ENCODE assay signal across 31 cellular contexts in the genomic region with DNA sequence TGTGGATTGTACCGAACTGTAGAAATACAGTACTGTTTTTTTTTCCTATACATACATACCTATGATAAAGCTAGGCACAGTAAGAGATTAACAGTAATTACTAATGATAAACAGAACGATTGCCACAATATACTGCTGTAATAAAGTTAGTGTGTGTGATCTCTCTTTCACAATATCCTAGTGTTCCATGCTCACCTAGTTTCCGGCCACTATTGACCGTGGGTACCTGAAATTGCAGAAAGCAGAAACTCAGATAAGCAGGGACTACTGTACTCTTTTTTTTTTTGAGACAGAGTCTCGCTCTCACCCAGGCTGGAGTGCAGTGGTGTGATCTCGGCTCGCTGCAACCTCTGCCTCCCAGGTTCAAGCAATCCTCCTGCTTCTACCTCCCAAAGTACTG. TPM values are rescaled to one million over a fixed set of nuclear protein-coding genes. Genes with fewer than 3 reads are reported as not detected.
"Had no signal": no experiment of that assay in that cellular context is flagged by ENCODE, and none has a peak within 500 bp of the region (broad histone marks: within the 10 kb centered on the region; RNA-seq: fewer than 3 reads in every experiment).

No MANE protein-coding gene starts in this region.

- H3K27ac ChIP-seq: breast epithelium, cardiac muscle cell, colonic mucosa, esophagus muscularis mucosa, foreskin keratinocyte, heart right ventricle had no signal

- ATAC-seq: activated naive CD4-positive, alpha-beta T cell treated with anti-CD3 and anti-CD28 coated beads, Interleukin-2, amount 50 U/mL, for 72 hours; activated T-cell treated with anti-CD3 and anti-CD28 coated beads, Interleukin-2, amount 50 U/mL, for 72 hours; foreskin keratinocyte; gastrocnemius medialis; heart right ventricle had no signal

- H3K27me3 ChIP-seq: breast epithelium, cardiac muscle cell, colonic mucosa, gastrocnemius medialis had no signal

- H3K9me3 ChIP-seq: colonic mucosa, gastrocnemius medialis had no signal

- H3K36me3 ChIP-seq: breast epithelium, cardiac muscle cell, colonic mucosa, gastrocnemius medialis, heart right ventricle had no signal

- H3K4me3 ChIP-seq: breast epithelium, cardiac muscle cell, colonic mucosa, esophagus muscularis mucosa, gastrocnemius medialis, heart right ventricle had no signal

- H3K4me1 ChIP-seq: foreskin keratinocyte had no signal

- DNase-seq: activated CD4-positive, alpha-beta memory T cell treated with anti-CD3 and anti-CD28 coated beads, Interleukin-2, amount 10 ng/mL, durations not matched to agents 7 days and 5 days; activated CD4-positive, alpha-beta T cell treated with anti-CD3 and anti-CD28 coated beads for 4 hours; activated CD4-positive, alpha-beta T cell treated with anti-CD3 and anti-CD28 coated beads, Interleukin-2, amount 10 ng/mL, durations not matched to agents 7 days and 5 days; activated CD4-positive, alpha-beta T cell treated with anti-CD3 and anti-CD28 coated beads, Interleukin-2, amount 50 U/mL, for 4 hours; activated CD4-positive, CD25-positive, alpha-beta regulatory T cell; activated CD4-positive, CD25-positive, alpha-beta regulatory T cell treated with anti-CD3 and anti-CD28 coated beads, Interleukin-2, amount 50 U/mL, for 72 hours; activated CD8-positive, alpha-beta memory T cell treated with anti-CD3 and anti-CD28 coated beads, Interleukin-2, amount 50 U/mL, for 48 hours; activated gamma-delta T cell; activated naive CD4-positive, alpha-beta T cell; activated naive CD4-positive, alpha-beta T cell treated with anti-CD3 and anti-CD28 coated beads, Interleukin-2, amount 10 ng/mL, durations not matched to agents 7 days and 5 days; activated T-cell treated with anti-CD3 and anti-CD28 coated beads for 4 hours; activated T-cell treated with anti-CD3 and anti-CD28 coated beads, Interleukin-2, amount 50 U/mL, for 24 hours; activated T-cell treated with anti-CD3 and anti-CD28 coated beads, Interleukin-2, amount 50 U/mL, for 72 hours; amniotic stem cell; anterior cingulate cortex; central memory CD4-positive, alpha-beta T cell; cerebellar nuclear complex; colonic mucosa; effector memory CD4-positive, alpha-beta T cell; erythroblast; foreskin keratinocyte; gastrocnemius medialis; glutamatergic neuron; heart right ventricle; T-helper 2 cell had no signal

RNA-seq across cellular contexts. Expression of a gene that starts 4.8 kb away (rescaled TPM):
- total RNA-seq: breast epithelium, cardiac muscle cell, dermis microvascular lymphatic vessel endothelial cell, foreskin keratinocyte, gastrocnemius medialis had no signal
- polyA plus RNA-seq: adipose tissue, cardiac muscle cell, foreskin keratinocyte, heart right ventricle had no signal
